Comparison of ENCODE assay signal across 11 cellular contexts in the genomic region with DNA sequence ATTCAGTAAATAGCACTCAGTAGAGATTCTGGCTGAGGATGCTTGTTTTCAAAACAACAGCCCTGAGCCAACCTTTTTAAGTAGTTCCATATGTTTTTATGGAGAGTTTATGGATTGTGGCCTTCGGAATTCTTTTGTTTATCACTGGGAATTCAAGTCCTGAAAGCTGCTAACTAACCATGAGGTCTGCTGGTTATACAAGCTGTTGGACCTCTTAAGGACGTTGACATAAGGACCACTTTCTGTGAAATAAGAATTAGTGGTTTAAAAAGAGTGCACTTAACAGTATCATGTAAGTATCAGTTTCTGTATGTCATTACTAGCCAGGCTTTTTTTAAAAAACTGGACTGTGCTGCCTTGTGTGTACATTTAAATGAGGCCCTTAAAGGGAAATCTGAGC.
DNase-seq lines count a peak whose midpoint lies in the region; ATAC-seq and TF ChIP-seq lines count a peak whose summit lies in the region.
"Had no signal": no experiment of that assay in that cellular context is flagged by ENCODE, and none has a peak within 500 bp of the region (broad histone marks: within the 10 kb centered on the region; RNA-seq: fewer than 3 reads in every experiment).

No MANE protein-coding gene starts in this region.

- 70% methylated on average over 2 of the region's 2 CpGs for WGBS in suprapubic skin
- 79 to 81% methylated on average over 2 of the region's 2 CpGs for WGBS in body of pancreas, 2 donors

- H3K9me2 ChIP-seq in PC-9 (ENCODE audit: insufficient read depth): no peaks in the 10 kb centered on the region

- no peak for TF ChIP-seq EP300 in suprapubic skin (IDR thresholded peaks at IDR 0.05)

- H3K27ac ChIP-seq in PC-9 (peak overlapping the region; percentile 90), suprapubic skin (peak overlapping the region; percentile 66), body of pancreas (no peak overlapping the region)
- H3K27ac ChIP-seq: HL-60 had no signal

- no TSS peak for BruUV-seq in PC-9 (replicated peaks; lab: Mats Ljungman, UMichigan)

- no peaks in the 10 kb centered on the region for H4K20me1 ChIP-seq in PC-9 (ENCODE audit: insufficient read depth)

- no peaks in the 10 kb centered on the region for H3K79me2 ChIP-seq in PC-9 (ENCODE audit: low read depth)

- H3F3A ChIP-seq in PC-9 (ENCODE audit: insufficient read depth, low read depth): peaks cover 10% of the 10 kb centered on the region; the same call in 1 of the 2 replicates

- H3K27me3 ChIP-seq in PC-9 (ENCODE audit: insufficient read depth, low read depth) (no peaks in the 10 kb centered on the region), suprapubic skin (no peaks in the 10 kb centered on the region), body of pancreas (no peaks in the 10 kb centered on the region)

- H3K4me3 ChIP-seq in PC-9 (no peak overlapping the region), suprapubic skin (no peak overlapping the region), body of pancreas (no peak overlapping the region)
- H3K4me3 ChIP-seq: lower lobe of right lung had no signal

- TF ChIP-seq POLR2A in suprapubic skin (IDR thresholded peaks at IDR 0.05): no peak
- no peak for TF ChIP-seq POLR2A in body of pancreas (IDR thresholded peaks at IDR 0.05)

- DNase-seq in NCI-H1417 (lab: John Stamatoyannopoulos, UW): peak in 2 of 3 experiments; percentile 25 to 81
- DNase-seq in NCI-H1417 treated with DMSO at 0.1 percent for 48 hours (lab: John Stamatoyannopoulos, UW): no peak
- DNase-seq in PC-9: no peak
- no peak for DNase-seq in suprapubic skin (ENCODE audit: low spot score in 2 of 2)
- no peak for DNase-seq in body of pancreas
- DNase-seq in NCI-H526 treated with DMSO at 0.1 percent for 48 hours (lab: John Stamatoyannopoulos, UW): no peak
- DNase-seq: 8988T, lower lobe of right lung had no signal

- H3K4me2 ChIP-seq in PC-9: no peak overlapping the region

- no peaks in the 10 kb centered on the region for H3K9me3 ChIP-seq in PC-9 (ENCODE audit: insufficient read depth, low read depth)
- no peaks in the 10 kb centered on the region for H3K9me3 ChIP-seq in suprapubic skin
- no peaks in the 10 kb centered on the region for H3K9me3 ChIP-seq in body of pancreas
- H3K9me3 ChIP-seq: lower lobe of right lung had no signal

- H3K4me1 ChIP-seq in PC-9 (replicated peaks; ENCODE audit: insufficient read depth) (peaks cover 25% of the 10 kb centered on the region), suprapubic skin (peaks cover 22% of the 10 kb centered on the region), body of pancreas (peaks cover 8% of the 10 kb centered on the region)

- intact Hi-C loops in PC-9 (cut with micrococcal nuclease; ENCODE audit: unreplicated experiment): no loop called here
- intact Hi-C loops in body of pancreas (cut with DNase I): no loop called here

- no peak overlapping the region for H2AFZ ChIP-seq in PC-9

- CTCF ChIA-PET in PC-9 (lab: Charles Lee): interaction anchor here (1.4 kb wide), 1 partner anchor 12 kb away, joined by 5 read pairs; no protein-coding TSS in a partner anchor

- TF ChIP-seq CTCF in PC-9 (conservative IDR thresholded peaks at IDR 0.05) (no peak), suprapubic skin (IDR thresholded peaks at IDR 0.05) (no peak), body of pancreas (IDR thresholded peaks at IDR 0.05) (no peak)

- H3K36me3 ChIP-seq in PC-9 (ENCODE audit: low read depth): no peaks in the 10 kb centered on the region
- H3K36me3 ChIP-seq in suprapubic skin: no peaks in the 10 kb centered on the region
- H3K36me3 ChIP-seq in body of pancreas (replicated peaks in 1 of 2; ENCODE audit: insufficient read depth in 1 of 2, low read depth in 2 of 2): no peaks in the 10 kb centered on the region
- H3K36me3 ChIP-seq: lower lobe of right lung had no signal

- POLR2A ChIA-PET in PC-9 (lab: Charles Lee; ENCODE audit: unreplicated experiment): no interaction called here

- ATAC-seq in HG02884 (IDR thresholded peaks at IDR 0.05; ENCODE audit: unreplicated experiment) (peak; percentile 42), body of pancreas (no peak), GM21528 (IDR thresholded peaks at IDR 0.05; ENCODE audit: low FRiP score, unreplicated experiment) (no peak)
- ATAC-seq: lower lobe of right lung had no signal

Comparison
In these comparisons a context has a peak if more than half of its experiments do, and no peak if none do; other contexts are left out.
1. DNase-seq: peak in NCI-H1417 (2 of 3); none in NCI-H1417 treated with DMSO at 0.1 percent for 48 hours (single experiment), PC-9 (0 of 2), suprapubic skin (0 of 2), body of pancreas (0 of 4) and NCI-H526 treated with DMSO at 0.1 percent for 48 hours (single experiment).
2. H3K27ac ChIP-seq: peak in PC-9 (single experiment) and suprapubic skin (single experiment); none in body of pancreas (0 of 4).